In the genomic region with DNA sequence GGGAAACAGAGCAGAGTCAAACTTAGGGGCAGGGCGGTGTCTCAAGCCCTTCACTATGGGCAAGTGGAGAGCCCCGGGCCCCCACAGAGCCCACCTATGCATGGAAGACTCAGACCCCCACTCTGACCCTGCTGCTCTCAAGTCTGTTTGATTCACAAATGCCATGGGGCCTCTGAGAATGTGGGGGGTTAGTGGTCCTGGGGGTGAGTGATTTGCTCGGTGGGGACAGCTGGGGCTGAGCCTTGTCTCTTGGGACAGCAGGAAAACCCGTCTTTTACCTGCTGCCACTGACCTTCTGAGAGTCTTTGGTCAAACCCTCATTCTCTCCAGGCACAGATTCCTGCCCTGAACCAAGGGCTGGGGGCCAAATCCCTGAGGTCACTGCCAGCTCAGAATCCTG, we compare ENCODE assay signal across 21 cellular contexts.
"Had no signal": no experiment of that assay in that cellular context is flagged by ENCODE, and none has a peak within 500 bp of the region (broad histone marks: within the 10 kb centered on the region; RNA-seq: fewer than 3 reads in every experiment).

No MANE protein-coding gene starts in this region.

- ATAC-seq: effector memory CD8-positive, alpha-beta T cell; gastroesophageal sphincter; mucosa of descending colon; naive thymus-derived CD8-positive, alpha-beta T cell; right cardiac atrium; stimulated activated memory B cell treated with anti-CD40 and anti-IgM and Interleukin-4, amounts not matched to agents 10 μg/mL and 1 μg/mL and 100 μg/mL, for 72 hours; upper lobe of right lung had no signal

- H3K36me3 Mint-ChIP-seq: immature natural killer cell; naive thymus-derived CD8-positive, alpha-beta T cell; stimulated activated memory B cell treated with anti-CD40 and anti-IgM and Interleukin-4, amounts not matched to agents 10 μg/mL and 1 μg/mL and 100 μg/mL, for 72 hours had no signal

- H3K27ac ChIP-seq: epithelial cell of prostate, esophagus squamous epithelium, gastroesophageal sphincter, left ventricle myocardium inferior, neutrophil, testis, tibial nerve, upper lobe of right lung, vagina had no signal

- H3K4me3 Mint-ChIP-seq: dendritic cell treated with granulocyte-macrophage colony-stimulating factor and Interleukin-4, amounts not matched to agents 40 ng/mL and 50 ng/mL, for 4 days; effector memory CD8-positive, alpha-beta T cell; immature natural killer cell; naive thymus-derived CD8-positive, alpha-beta T cell; stimulated activated memory B cell treated with anti-CD40 and anti-IgM and Interleukin-4, amounts not matched to agents 10 μg/mL and 1 μg/mL and 100 μg/mL, for 72 hours; stimulated activated naive CD8-positive, alpha-beta T cell treated with anti-CD3 and anti-CD28 coated beads, Interleukin-15, Interleukin-2, amounts not matched to agents 100 ng/mL and 50 ng/mL, for 24 hours had no signal

- H3K36me3 ChIP-seq: esophagus squamous epithelium, gastroesophageal sphincter, left ventricle myocardium inferior, neutrophil, tibial nerve, upper lobe of right lung, vagina had no signal

- H3K4me3 ChIP-seq: esophagus squamous epithelium, gastroesophageal sphincter, left ventricle myocardium inferior, mucosa of descending colon, smooth muscle cell, testis, tibial nerve, upper lobe of right lung, vagina had no signal

- H3K27me3 ChIP-seq: neutrophil, testis, tibial nerve, upper lobe of right lung, vagina had no signal

- H3K4me1 Mint-ChIP-seq: immature natural killer cell; naive thymus-derived CD8-positive, alpha-beta T cell; stimulated activated memory B cell treated with anti-CD40 and anti-IgM and Interleukin-4, amounts not matched to agents 10 μg/mL and 1 μg/mL and 100 μg/mL, for 72 hours had no signal

- H3K27ac Mint-ChIP-seq: dendritic cell treated with granulocyte-macrophage colony-stimulating factor and Interleukin-4, amounts not matched to agents 40 ng/mL and 50 ng/mL, for 4 days; effector memory CD8-positive, alpha-beta T cell; immature natural killer cell; stimulated activated memory B cell treated with anti-CD40 and anti-IgM and Interleukin-4, amounts not matched to agents 10 μg/mL and 1 μg/mL and 100 μg/mL, for 72 hours; stimulated activated naive CD8-positive, alpha-beta T cell treated with anti-CD3 and anti-CD28 coated beads, Interleukin-15, Interleukin-2, amounts not matched to agents 100 ng/mL and 50 ng/mL, for 24 hours had no signal

- DNase-seq: effector memory CD8-positive, alpha-beta T cell; esophagus squamous epithelium; foreskin fibroblast; glutamatergic neuron; immature natural killer cell; left ventricle myocardium inferior; mucosa of descending colon; right cardiac atrium; stimulated activated CD4-positive, alpha-beta T cell treated with anti-CD3 and anti-CD28 coated beads, Interleukin-4, amount 100 ng/mL, for 1 hour had no signal

- H3K4me1 ChIP-seq: esophagus squamous epithelium, gastroesophageal sphincter, left ventricle myocardium inferior, testis, tibial nerve, upper lobe of right lung, vagina had no signal

- H3K9me3 ChIP-seq: mucosa of descending colon, neutrophil, testis, upper lobe of right lung had no signal

- H3K9me3 Mint-ChIP-seq: effector memory CD8-positive, alpha-beta T cell; stimulated activated naive CD8-positive, alpha-beta T cell treated with anti-CD3 and anti-CD28 coated beads, Interleukin-15, Interleukin-2, amounts not matched to agents 100 ng/mL and 50 ng/mL, for 24 hours had no signal

- H3K27me3 Mint-ChIP-seq: dendritic cell treated with granulocyte-macrophage colony-stimulating factor and Interleukin-4, amounts not matched to agents 40 ng/mL and 50 ng/mL, for 4 days had no signal
